In the genomic region with DNA sequence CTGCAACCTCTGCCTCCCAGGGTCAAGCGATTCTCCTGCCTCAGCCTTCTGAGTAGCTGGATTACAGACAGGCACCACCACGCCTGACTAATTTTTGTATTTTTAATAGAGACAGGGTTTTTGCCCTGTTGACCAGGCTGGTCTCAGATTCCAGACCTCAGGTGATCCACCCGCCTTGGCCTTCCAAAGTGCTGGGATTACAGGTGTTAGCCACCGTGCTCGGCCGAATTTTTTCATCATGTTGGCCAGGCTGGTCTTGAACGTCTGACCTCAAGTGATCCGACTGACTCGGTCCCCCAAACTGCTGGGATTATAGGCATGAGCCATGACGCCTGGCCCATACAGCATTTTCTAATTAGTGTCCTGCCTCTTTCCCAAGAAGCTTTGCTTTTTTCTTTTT, we compare ENCODE assay signal across 20 cellular contexts. TPM values are rescaled to one million over a fixed set of nuclear protein-coding genes. Genes with fewer than 3 reads are reported as not detected.
A peak's percentile ranks its signal among the peaks of the same experiment; 100 is the strongest.
DNase-seq lines count a peak whose midpoint lies in the region; ATAC-seq, FAIRE-seq and TF ChIP-seq lines count a peak whose summit lies in the region.
"Had no signal": no experiment of that assay in that cellular context is flagged by ENCODE, and none has a peak within 500 bp of the region (broad histone marks: within the 10 kb centered on the region; RNA-seq: fewer than 3 reads in every experiment).

No MANE protein-coding gene starts in this region.

- peak overlapping the region; percentile 34 for H3K27ac ChIP-seq in astrocyte (ENCODE audit: low read depth, low read length)
- H3K27ac ChIP-seq in prostate gland: peak overlapping the region; percentile 16 to 47
- H3K27ac ChIP-seq: GM23248, HL-60 had no signal

- intact Hi-C loops in Calu3 (cut with micrococcal nuclease; ENCODE audit: unreplicated experiment) (loop anchor here (10.0 kb wide), 1 partner anchor 53 kb away; a partner anchor contains a TSS), prostate gland (cut with DNase I) (no loop called here)

- FAIRE-seq in astrocyte (lab: Jason Lieb, UNC): no peak
- FAIRE-seq: G401.6 had no signal

- ATAC-seq in HG03457 (IDR thresholded peaks at IDR 0.05; ENCODE audit: unreplicated experiment) (no peak), GM18498 (IDR thresholded peaks at IDR 0.05; ENCODE audit: unreplicated experiment) (no peak)

- H2AFZ ChIP-seq in astrocyte (ENCODE audit: low read depth, low read length): no peak overlapping the region
- H2AFZ ChIP-seq: GM23248 had no signal

- DNase-seq in Calu3: no peak
- no peak for DNase-seq in astrocyte (ENCODE audit: low read depth)
- no peak for DNase-seq in mesothelial cell of epicardium (ENCODE audit: low spot score in 2 of 2, unreplicated experiment in 2 of 2)
- no peak for DNase-seq in prostate gland (ENCODE audit: low spot score)
- DNase-seq in inferior parietal cortex (ENCODE audit: extremely low spot score): no peak
- DNase-seq in T-helper 2 cell treated with Interferon-gamma antibody and Interleukin-4, amounts not matched to agents 5 μg/mL and 100 μg/mL, for 36 hours (ENCODE audit: low spot score): no peak
- DNase-seq: ACHN, DMS 273 treated with DMSO at 0.1 percent for 48 hours, DND-41, GM23248, Karpas-422, NCI-H1417 treated with DMSO at 0.1 percent for 48 hours, NCI-H187 treated with DMSO at 0.1 percent for 48 hours, NCI-H524 treated with DMSO at 0.1 percent for 48 hours had no signal

- no peaks in the 10 kb centered on the region for H3K27me3 Mint-ChIP-seq in Calu3 (ENCODE audit: unreplicated experiment)
- H3K27me3 Mint-ChIP-seq in astrocyte (ENCODE audit: low read depth, unreplicated experiment): peaks cover 4% of the 10 kb centered on the region
- no peaks in the 10 kb centered on the region for H3K27me3 Mint-ChIP-seq in mesothelial cell of epicardium (ENCODE audit: low read depth)
- H3K27me3 Mint-ChIP-seq in T-helper 2 cell treated with Interferon-gamma antibody and Interleukin-4, amounts not matched to agents 5 μg/mL and 100 μg/mL, for 36 hours (ENCODE audit: low read depth): peaks cover 11% of the 10 kb centered on the region

- no peaks in the 10 kb centered on the region for H3K79me2 ChIP-seq in astrocyte (ENCODE audit: insufficient read depth, low read length)

- H3K36me3 Mint-ChIP-seq in Calu3 (ENCODE audit: insufficient read depth, unreplicated experiment) (peaks cover 15% of the 10 kb centered on the region), astrocyte (ENCODE audit: low read depth, unreplicated experiment) (no peaks in the 10 kb centered on the region), mesothelial cell of epicardium (no peaks in the 10 kb centered on the region)
- H3K36me3 Mint-ChIP-seq in T-helper 2 cell treated with Interferon-gamma antibody and Interleukin-4, amounts not matched to agents 5 μg/mL and 100 μg/mL, for 36 hours (ENCODE audit: low read depth): no peaks in the 10 kb centered on the region
- H3K36me3 Mint-ChIP-seq: CD14-positive monocyte had no signal

- H4K20me1 ChIP-seq in astrocyte (ENCODE audit: insufficient read depth, low read length): no peaks in the 10 kb centered on the region

- H3K27ac Mint-ChIP-seq in Calu3 (ENCODE audit: unreplicated experiment) (peak overlapping the region; percentile 90), astrocyte (ENCODE audit: unreplicated experiment) (no peak overlapping the region), mesothelial cell of epicardium (peak overlapping the region; percentile 68)
- no peak overlapping the region for H3K27ac Mint-ChIP-seq in T-helper 2 cell treated with Interferon-gamma antibody and Interleukin-4, amounts not matched to agents 5 μg/mL and 100 μg/mL, for 36 hours
- H3K27ac Mint-ChIP-seq: CD14-positive monocyte had no signal

- peaks cover 46% of the 10 kb centered on the region for H3K4me1 Mint-ChIP-seq in Calu3 (ENCODE audit: low read depth, unreplicated experiment)
- no peaks in the 10 kb centered on the region for H3K4me1 Mint-ChIP-seq in astrocyte (ENCODE audit: low read depth, unreplicated experiment)
- peaks cover 26% of the 10 kb centered on the region for H3K4me1 Mint-ChIP-seq in mesothelial cell of epicardium
- H3K4me1 Mint-ChIP-seq in T-helper 2 cell treated with Interferon-gamma antibody and Interleukin-4, amounts not matched to agents 5 μg/mL and 100 μg/mL, for 36 hours (ENCODE audit: low read depth): peaks cover 15% of the 10 kb centered on the region

- H3K4me3 Mint-ChIP-seq in Calu3 (ENCODE audit: low read depth, unreplicated experiment) (peak overlapping the region; percentile 27), astrocyte (ENCODE audit: unreplicated experiment) (no peak overlapping the region), mesothelial cell of epicardium (no peak overlapping the region)
- no peak overlapping the region for H3K4me3 Mint-ChIP-seq in T-helper 2 cell treated with Interferon-gamma antibody and Interleukin-4, amounts not matched to agents 5 μg/mL and 100 μg/mL, for 36 hours
- H3K4me3 Mint-ChIP-seq: CD14-positive monocyte had no signal

- TF ChIP-seq CTCF in Calu3 (IDR thresholded peaks at IDR 0.05; ENCODE audit: unreplicated experiment) (no peak), astrocyte (IDR thresholded peaks at IDR 0.05; ENCODE audit: insufficient read depth, low read depth, low read length) (no peak), mesothelial cell of epicardium (IDR thresholded peaks at IDR 0.05; ENCODE audit: unreplicated experiment) (no peak), prostate gland (IDR thresholded peaks at IDR 0.05) (no peak)

- H3K4me1 ChIP-seq in astrocyte (ENCODE audit: insufficient read depth, low read length) (peaks cover 5% of the 10 kb centered on the region), prostate gland (replicated peaks) (peaks cover 4% of the 10 kb centered on the region)
- H3K4me1 ChIP-seq: HAP-1 had no signal

- H3K9me3 ChIP-seq in astrocyte (ENCODE audit: insufficient read depth, low read depth, low read length) (no peaks in the 10 kb centered on the region), prostate gland (no peaks in the 10 kb centered on the region)
- H3K9me3 ChIP-seq: HAP-1 had no signal

- no peaks in the 10 kb centered on the region for H3K27me3 ChIP-seq in astrocyte (ENCODE audit: insufficient read depth, low read length)
- no peaks in the 10 kb centered on the region for H3K27me3 ChIP-seq in prostate gland (replicated peaks; ENCODE audit: insufficient read depth)

- H3K9me3 Mint-ChIP-seq in Calu3 (ENCODE audit: low read depth, unreplicated experiment) (no peaks in the 10 kb centered on the region), astrocyte (ENCODE audit: unreplicated experiment) (no peaks in the 10 kb centered on the region), mesothelial cell of epicardium (peaks cover 9% of the 10 kb centered on the region)
- peaks cover 4% of the 10 kb centered on the region for H3K9me3 Mint-ChIP-seq in T-helper 2 cell treated with Interferon-gamma antibody and Interleukin-4, amounts not matched to agents 5 μg/mL and 100 μg/mL, for 36 hours

- 83% methylated on average over 10 of the region's 10 CpGs for WGBS in prostate gland

- no TSS peak for BruUV-seq in Calu3 (replicated peaks; lab: Mats Ljungman, UMichigan)

- TF ChIP-seq POLR2A in prostate gland (IDR thresholded peaks at IDR 0.05): no peak

- H3K36me3 ChIP-seq in astrocyte (ENCODE audit: insufficient read depth, low read length) (no peaks in the 10 kb centered on the region), prostate gland (no peaks in the 10 kb centered on the region)
- H3K36me3 ChIP-seq: HAP-1 had no signal

- CTCF ChIA-PET in Calu3 (lab: Charles Lee): no interaction called here

- H3K4me3 ChIP-seq in astrocyte (ENCODE audit: insufficient read depth, low read depth, low read length): no peak overlapping the region
- H3K4me3 ChIP-seq in prostate gland: no peak overlapping the region
- H3K4me3 ChIP-seq: GM23248, HAP-1 had no signal

- H3K9ac ChIP-seq in astrocyte (ENCODE audit: low read length): no peak overlapping the region
- H3K9ac ChIP-seq: GM23248 had no signal

- H3K4me2 ChIP-seq in astrocyte (ENCODE audit: low read length): peak overlapping the region; percentile 51

RNA-seq across cellular contexts. Expression of a gene that starts 52.7 kb away (rescaled TPM):
- total RNA-seq in Calu3 (2022) (10.7 and 12.6 TPM in 2 replicates), astrocyte (4.0 and 5.5 TPM in 2 replicates), mesothelial cell of epicardium (3.8 to 4.6 TPM (median 4.5 TPM) in 3 replicates), prostate gland (10 to 100 TPM in 1 of 2 donors, 1 to 10 TPM in 1; 1.3 to 14.6 TPM)

Comparison
In these comparisons a context has a peak if more than half of its experiments do, and no peak if none do; other contexts are left out.
1. H3K27ac Mint-ChIP-seq: peak in Calu3 (single experiment) and mesothelial cell of epicardium (single experiment); none in astrocyte (single experiment) and T-helper 2 cell treated with Interferon-gamma antibody and Interleukin-4, amounts not matched to agents 5 μg/mL and 100 μg/mL, for 36 hours (single experiment).